In genomic region chr3:192817506-192817905, GRCh38 we compare ENCODE assay signal across 16 cellular contexts.
DNase-seq lines count a peak whose midpoint lies in the region; ATAC-seq and TF ChIP-seq lines count a peak whose summit lies in the region.
"Had no signal": no experiment of that assay in that cellular context is flagged by ENCODE, and none has a peak within 500 bp of the region (broad histone marks: within the 10 kb centered on the region; RNA-seq: fewer than 3 reads in every experiment).

No MANE protein-coding gene starts in this region.

- H3K9me3 ChIP-seq in Caco-2 (no peaks in the 10 kb centered on the region), RWPE2 (ENCODE audit: severe bottlenecking) (no peaks in the 10 kb centered on the region), esophagus muscularis mucosa (no peaks in the 10 kb centered on the region)

- no peaks in the 10 kb centered on the region for H3K36me3 Mint-ChIP-seq in Caco-2 (ENCODE audit: insufficient read depth, unreplicated experiment)
- no peaks in the 10 kb centered on the region for H3K36me3 Mint-ChIP-seq in activated naive CD4-positive, alpha-beta T cell treated with anti-CD3 and anti-CD28 coated beads, Interleukin-2, amount 10 ng/mL, durations not matched to agents 7 days and 5 days
- H3K36me3 Mint-ChIP-seq: naive thymus-derived CD8-positive, alpha-beta T cell had no signal

- peaks cover 46% of the 10 kb centered on the region for H3K4me1 Mint-ChIP-seq in Caco-2 (ENCODE audit: low read depth, unreplicated experiment)
- H3K4me1 Mint-ChIP-seq in activated naive CD4-positive, alpha-beta T cell treated with anti-CD3 and anti-CD28 coated beads, Interleukin-2, amount 10 ng/mL, durations not matched to agents 7 days and 5 days = peaks cover 47% of the 10 kb centered on the region

- CTCF ChIA-PET in Caco-2 (lab: Charles Lee) = interaction anchor here (1.0 to 1.7 kb wide), 4 partner anchors 62 to 224 kb away, joined by 3 to 9 read pairs (median 4); partner anchors contain the start of gene MB21D2
- CTCF ChIA-PET in activated naive CD4-positive, alpha-beta T cell treated with anti-CD3 and anti-CD28 coated beads, Interleukin-2, amount 10 ng/mL, durations not matched to agents 7 days and 5 days (lab: Charles Lee) = interaction anchor here (0.7 to 8.2 kb wide), 11 partner anchors 16 to 753 kb away, joined by 3 to 161 read pairs (median 4); partner anchors contain the start of gene MB21D2

- POLR2A ChIA-PET in Caco-2 (lab: Charles Lee) = no interaction called here

- no peak for DNase-seq in Caco-2
- DNase-seq in RWPE2 (ENCODE audit: low spot score) = no peak
- DNase-seq in esophagus muscularis mucosa (ENCODE audit: extremely low spot score) = peak; percentile 90
- no peak for DNase-seq in dedifferentiated amniotic fluid mesenchymal stem cell (ENCODE audit: extremely low spot score)
- no peak for DNase-seq in stimulated activated CD4-positive, alpha-beta T cell treated with anti-CD3 and anti-CD28 coated beads, Interleukin-4, amount 100 ng/mL, for 1 hour
- no peak for DNase-seq in activated naive CD4-positive, alpha-beta T cell treated with anti-CD3 and anti-CD28 coated beads, Interleukin-2, amount 10 ng/mL, durations not matched to agents 7 days and 5 days
- DNase-seq: AML-193; mesendoderm; naive thymus-derived CD8-positive, alpha-beta T cell; NCI-H1694; NCI-H345; NK-92 treated with Interleukin-12 subunit alpha and Interleukin-12 subunit beta, amount 100 ng/mL, for 24 hours had no signal

- peak overlapping the region; percentile 9 for H3K27ac Mint-ChIP-seq in Caco-2 (ENCODE audit: unreplicated experiment)
- no peak overlapping the region for H3K27ac Mint-ChIP-seq in activated naive CD4-positive, alpha-beta T cell treated with anti-CD3 and anti-CD28 coated beads, Interleukin-2, amount 10 ng/mL, durations not matched to agents 7 days and 5 days
- H3K27ac Mint-ChIP-seq: progenitor cell of endocrine pancreas had no signal

- no peak overlapping the region for H3K4me3 Mint-ChIP-seq in Caco-2 (ENCODE audit: unreplicated experiment)
- H3K4me3 Mint-ChIP-seq in activated naive CD4-positive, alpha-beta T cell treated with anti-CD3 and anti-CD28 coated beads, Interleukin-2, amount 10 ng/mL, durations not matched to agents 7 days and 5 days = no peak overlapping the region
- H3K4me3 Mint-ChIP-seq: naive thymus-derived CD8-positive, alpha-beta T cell had no signal

- H3K27me3 Mint-ChIP-seq in Caco-2 (ENCODE audit: insufficient read depth, unreplicated experiment) = no peaks in the 10 kb centered on the region
- no peaks in the 10 kb centered on the region for H3K27me3 Mint-ChIP-seq in activated naive CD4-positive, alpha-beta T cell treated with anti-CD3 and anti-CD28 coated beads, Interleukin-2, amount 10 ng/mL, durations not matched to agents 7 days and 5 days
- H3K27me3 Mint-ChIP-seq: naive thymus-derived CD8-positive, alpha-beta T cell; progenitor cell of endocrine pancreas had no signal

- TF ChIP-seq POLR2A in esophagus muscularis mucosa (IDR thresholded peaks at IDR 0.05; ENCODE audit: low read depth) = no peak

- intact Hi-C loops in Caco-2 (cut with micrococcal nuclease; ENCODE audit: unreplicated experiment) (loop anchor here (2.0 to 10.0 kb wide), 2 partner anchors 647 to 755 kb away; no protein-coding TSS in a partner anchor), esophagus muscularis mucosa (cut with DNase I) (no loop called here)

- peak overlapping the region; percentile 66 for H3K27ac ChIP-seq in RWPE2 (ENCODE audit: poor library complexity, severe bottlenecking)
- no peak overlapping the region for H3K27ac ChIP-seq in esophagus muscularis mucosa (replicated peaks in 1 of 4)
- H3K27ac ChIP-seq: skin epidermis had no signal

- H3K9me3 Mint-ChIP-seq in Caco-2 (ENCODE audit: unreplicated experiment) = no peaks in the 10 kb centered on the region
- H3K9me3 Mint-ChIP-seq in activated naive CD4-positive, alpha-beta T cell treated with anti-CD3 and anti-CD28 coated beads, Interleukin-2, amount 10 ng/mL, durations not matched to agents 7 days and 5 days = no peaks in the 10 kb centered on the region

- H3K4me3 ChIP-seq in Caco-2 (ENCODE audit: low read depth, low read length) (no peak overlapping the region), RWPE2 (ENCODE audit: severe bottlenecking) (no peak overlapping the region), esophagus muscularis mucosa (no peak overlapping the region)
- H3K4me3 ChIP-seq: skin epidermis had no signal

- ATAC-seq in GM18858 (IDR thresholded peaks at IDR 0.05; ENCODE audit: unreplicated experiment) (peak; percentile 2), RWPE2 (ENCODE audit: low read depth) (no peak), GM21528 (IDR thresholded peaks at IDR 0.05; ENCODE audit: low FRiP score, unreplicated experiment) (no peak)
- ATAC-seq: naive thymus-derived CD8-positive, alpha-beta T cell had no signal

- H3K36me3 ChIP-seq in Caco-2 (ENCODE audit: control insufficient read depth, insufficient read depth, low read length) (no peaks in the 10 kb centered on the region), RWPE2 (ENCODE audit: low read depth) (no peaks in the 10 kb centered on the region), esophagus muscularis mucosa (no peaks in the 10 kb centered on the region)

- H3K27me3 ChIP-seq in Caco-2 (replicated peaks; ENCODE audit: control insufficient read depth, insufficient read depth, low read length) (no peaks in the 10 kb centered on the region), RWPE2 (ENCODE audit: insufficient read depth, poor library complexity, severe bottlenecking) (no peaks in the 10 kb centered on the region), esophagus muscularis mucosa (no peaks in the 10 kb centered on the region)

- H3K4me1 ChIP-seq in Caco-2 (peaks cover 31% of the 10 kb centered on the region), RWPE2 (ENCODE audit: insufficient read depth, poor library complexity, severe bottlenecking) (peaks cover 32% of the 10 kb centered on the region), esophagus muscularis mucosa (peaks cover 7 to 29% (median 18%) of the 10 kb centered on the region in 4 donors)

- TF ChIP-seq CTCF in Caco-2 (IDR thresholded peaks at IDR 0.05; ENCODE audit: insufficient read depth in 1 of 2, low read depth in 1 of 2, low read length in 1 of 2, severe bottlenecking in 1 of 2, unreplicated experiment in 1 of 2) (no peak), RWPE2 (IDR thresholded peaks at IDR 0.05; ENCODE audit: poor library complexity, severe bottlenecking) (no peak), esophagus muscularis mucosa (IDR thresholded peaks at IDR 0.05) (no peak)

- BruUV-seq in Caco-2 (replicated peaks; lab: Mats Ljungman, UMichigan) = no TSS peak

- WGBS in esophagus muscularis mucosa = 83% methylated on average over 4 of the region's 4 CpGs

- no peak for TF ChIP-seq EP300 in esophagus muscularis mucosa (IDR thresholded peaks at IDR 0.05)
